In genomic region chr4:54818481-54818880, GRCh38 we compare ENCODE assay signal across 32 cellular contexts.
"Had no signal": no experiment of that assay in that cellular context is flagged by ENCODE, and none has a peak within 500 bp of the region (broad histone marks: within the 10 kb centered on the region; RNA-seq: fewer than 3 reads in every experiment).

No MANE protein-coding gene starts in this region.

- H3K9me2 ChIP-seq: SK-N-SH had no signal

- DNase-seq: Karpas-422, MG63, NCI-H1048, NCI-H1092 treated with DMSO at 0.1 percent for 48 hours, NCI-H1105 treated with DMSO at 0.1 percent for 48 hours, NCI-H1417, NCI-H1436, NCI-H146, NCI-H1694, NCI-H187, NCI-H1930, NCI-H2029 treated with DMSO at 0.1 percent for 48 hours, NCI-H2081 treated with DMSO at 0.1 percent for 48 hours, NCI-H2171 treated with DMSO at 0.1 percent for 48 hours, NCI-H2227 treated with DMSO at 0.1 percent for 48 hours, NCI-H345, NCI-H446, NCI-H510A treated with DMSO at 0.1 percent for 48 hours, NCI-H524 treated with DMSO at 0.1 percent for 48 hours, NCI-H526 treated with DMSO at 0.1 percent for 48 hours, NCI-H774, OCI-M1, PC-3, Peyer's patch, Right ventricle myocardium superior, RPMI8226, SHP77 treated with DMSO at 0.1 percent for 48 hours, SK-N-SH, SW 1271, T-helper 1 cell had no signal

- H3K4me2 ChIP-seq: KMS-11, SK-N-SH had no signal

- H3K4me1 ChIP-seq: Peyer's patch, SJSA1 had no signal

- H3K27me3 ChIP-seq: MG63, Peyer's patch, SJSA1 had no signal

- ATAC-seq: PC-3 had no signal

- H3K27ac ChIP-seq: KMS-11, Peyer's patch, SJSA1 had no signal

- H3K4me3 ChIP-seq: MG63, Peyer's patch, SJSA1 had no signal

- H3K36me3 ChIP-seq: MG63, Peyer's patch, SJSA1 had no signal

- H3K9me3 ChIP-seq: MG63, Peyer's patch, SJSA1, SK-N-SH had no signal

- H3K9ac ChIP-seq: KMS-11, SK-N-SH had no signal
